In the genomic region with DNA sequence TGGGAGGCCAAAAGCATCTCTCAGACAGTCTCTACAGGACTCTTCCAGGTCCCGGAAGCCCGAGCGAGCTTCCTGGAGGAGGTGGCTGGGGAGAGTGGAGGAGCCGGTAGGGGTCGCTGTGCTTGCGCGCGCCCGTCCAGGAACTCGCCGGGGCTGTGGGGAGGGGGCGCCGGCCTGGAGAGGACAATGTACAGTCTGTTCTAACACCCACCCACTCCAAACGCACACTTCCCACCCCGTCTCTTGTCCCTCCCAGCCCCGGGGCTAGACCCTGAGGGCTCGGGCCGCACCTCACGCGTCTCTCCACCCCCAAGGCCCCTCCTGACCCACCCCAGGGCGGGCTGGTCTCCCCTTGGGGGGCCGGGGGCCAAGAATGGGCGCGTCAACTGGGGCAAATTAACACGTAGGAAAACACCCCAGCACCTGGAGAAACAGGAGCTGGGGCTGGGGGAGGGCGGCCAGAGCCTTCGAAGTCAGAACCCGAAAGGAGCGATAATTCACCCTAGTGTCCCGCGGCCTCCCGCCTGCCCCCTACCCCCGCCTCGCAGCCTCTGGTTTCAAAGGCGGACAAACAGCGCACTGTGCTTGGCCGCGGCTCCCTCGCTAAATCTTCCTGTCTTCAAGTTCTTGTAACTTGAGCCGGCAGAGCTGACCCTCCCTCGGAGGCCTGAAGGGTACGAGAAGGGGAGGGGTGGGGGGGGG, we compare ENCODE assay signal across 8 cellular contexts.
DNase-seq lines count a peak whose midpoint lies in the region; ATAC-seq, FAIRE-seq and TF ChIP-seq lines count a peak whose summit lies in the region.

No MANE protein-coding gene starts in this region.

- DNase-seq in BE2C (peak; percentile 24), bronchial epithelial cell (ENCODE audit: low read depth) (no peak), SIG-M5 treated with dmso at 0.1 percent for 504 hours (lab: John Stamatoyannopoulos, UW; ENCODE audit: unreplicated experiment) (no peak), NCI-H2107 treated with DMSO at 0.1 percent for 48 hours (lab: John Stamatoyannopoulos, UW; ENCODE audit: unreplicated experiment) (no peak)
- DNase-seq in effector CD8-positive, alpha-beta T cell (lab: John Stamatoyannopoulos, UW), result no peak

- H3K27ac ChIP-seq in HUES64 (ENCODE audit: low read depth, low read length), result peak overlapping the region; percentile 86

- H3K4me3 ChIP-seq in BE2C (ENCODE audit: low read depth, low read length) (no peak overlapping the region), HUES64 (ENCODE audit: low read length) (peak overlapping the region; percentile 55), bronchial epithelial cell (ENCODE audit: low read depth, low read length) (no peak overlapping the region), mucosa of stomach (ENCODE audit: low read length) (no peak overlapping the region)

- WGBS in HUES64, result 1% methylated on average over 35 of the region's 42 CpGs

- TF ChIP-seq CTCF in BE2C (IDR thresholded peaks at IDR 0.05; ENCODE audit: low read depth, low read length) (peak; percentile 44), bronchial epithelial cell (IDR thresholded peaks at IDR 0.05; ENCODE audit: insufficient read depth, low read length, severe bottlenecking) (peak; percentile 45)

- H3K36me3 ChIP-seq in BE2C, result no peaks in the 10 kb centered on the region
- H3K36me3 ChIP-seq in HUES64 (ENCODE audit: insufficient read depth, low read length), result no peaks in the 10 kb centered on the region
- H3K36me3 ChIP-seq in bronchial epithelial cell (ENCODE audit: control insufficient read depth, insufficient read depth, low read length), result no peaks in the 10 kb centered on the region
- H3K36me3 ChIP-seq in mucosa of stomach (ENCODE audit: control insufficient read depth, insufficient read depth, low read length), result no peaks in the 10 kb centered on the region

- H3K9ac ChIP-seq in HUES64 (ENCODE audit: low read depth, low read length), result peak overlapping the region; percentile 52
- peak overlapping the region; percentile 42 for H3K9ac ChIP-seq in mucosa of stomach (ENCODE audit: low read length)

- H3K4me1 ChIP-seq in BE2C (no peaks in the 10 kb centered on the region), HUES64 (ENCODE audit: insufficient read depth, low read length) (peaks cover 17% of the 10 kb centered on the region), mucosa of stomach (ENCODE audit: control insufficient read depth, insufficient read depth, low read length) (peaks cover 30% of the 10 kb centered on the region)

- FAIRE-seq in bronchial epithelial cell (lab: Jason Lieb, UNC), result no peak

- H3K27me3 ChIP-seq in BE2C, result peaks cover 8% of the 10 kb centered on the region
- peaks cover 41% of the 10 kb centered on the region for H3K27me3 ChIP-seq in HUES64 (ENCODE audit: insufficient read depth, low read length)
- peaks cover 34% of the 10 kb centered on the region for H3K27me3 ChIP-seq in bronchial epithelial cell (ENCODE audit: control insufficient read depth, insufficient read depth, low read length)
- no peaks in the 10 kb centered on the region for H3K27me3 ChIP-seq in mucosa of stomach (ENCODE audit: control insufficient read depth, insufficient read depth, low read length)

- H3K9me3 ChIP-seq in BE2C (no peaks in the 10 kb centered on the region), HUES64 (ENCODE audit: insufficient read depth, low read depth, low read length) (no peaks in the 10 kb centered on the region), mucosa of stomach (ENCODE audit: control insufficient read depth, low read length) (no peaks in the 10 kb centered on the region)

- ATAC-seq in GM18498 (IDR thresholded peaks at IDR 0.05; ENCODE audit: unreplicated experiment), result no peak
